ENCODE assay signal across 1 cellular context in genomic region chr5:150498501-150498900, GRCh38.
TF ChIP-seq lines count a peak whose summit lies in the region.

No MANE protein-coding gene starts in this region.

TF ChIP-seq in K562, 482 proteins besides CTCF, POLR2A, EP300 and RAD21 (continued from another document):
- no peak for TF ChIP-seq HES1 (IDR thresholded peaks at IDR 0.05; ENCODE audit: low read depth)
